ENCODE assay signal across 15 cellular contexts in genomic region chr6:166605752-166606151, GRCh38. TPM values are rescaled to one million over a fixed set of nuclear protein-coding genes. Genes with fewer than 3 reads are reported as not detected.
DNase-seq lines count a peak whose midpoint lies in the region; ATAC-seq and TF ChIP-seq lines count a peak whose summit lies in the region.
"Had no signal": no experiment of that assay in that cellular context is flagged by ENCODE, and none has a peak within 500 bp of the region (broad histone marks: within the 10 kb centered on the region; RNA-seq: fewer than 3 reads in every experiment).

No MANE protein-coding gene starts in this region.

- no peak overlapping the region for H4K5ac ChIP-seq in IMR-90 (ENCODE audit: low read depth, low read length)

- POLR2A ChIA-PET in IMR-90 (lab: Charles Lee; ENCODE audit: unreplicated experiment): no interaction called here

- H2AK9ac ChIP-seq in IMR-90 (replicated peaks; ENCODE audit: low read depth, low read length, poor library complexity): no peak overlapping the region

- H3K79me1 ChIP-seq in IMR-90 (ENCODE audit: low read depth in 1 of 2, low read length in 2 of 2): peaks cover 47 to 58% of the 10 kb centered on the region in 2 experiments

- no peak for TF ChIP-seq RAD21 in IMR-90 (IDR thresholded peaks at IDR 0.05; ENCODE audit: low read length)

- peak overlapping the region; percentile 23; the same call in 1 of the 2 replicates for H3K4ac ChIP-seq in IMR-90 (ENCODE audit: low read depth, low read length)

- H2BK5ac ChIP-seq in IMR-90 (ENCODE audit: low read depth, low read length, poor library complexity, severe bottlenecking): no peak overlapping the region

- H3K9me3 ChIP-seq in IMR-90 (ENCODE audit: control insufficient read depth, insufficient read depth, low read length) (no peaks in the 10 kb centered on the region), endodermal cell (ENCODE audit: control insufficient read depth, low read length) (no peaks in the 10 kb centered on the region)

- no peak overlapping the region for H3K56ac ChIP-seq in IMR-90 (ENCODE audit: extremely low read depth, insufficient read depth, low read length)

- no peak overlapping the region for H3K14ac ChIP-seq in IMR-90 (replicated peaks; ENCODE audit: low read depth, low read length)

- H4K20me1 ChIP-seq in IMR-90 (ENCODE audit: insufficient read depth, low read length): no peaks in the 10 kb centered on the region; the same call in 1 of the 2 replicates
- H4K20me1 ChIP-seq: BLaER1 had no signal

- H2AK5ac ChIP-seq in IMR-90 (ENCODE audit: low read depth, low read length): peak overlapping the region; percentile 33; the same call in 1 of the 2 replicates

- H3K27me3 ChIP-seq in IMR-90 (ENCODE audit: control insufficient read depth, insufficient read depth, low read length): no peaks in the 10 kb centered on the region
- no peaks in the 10 kb centered on the region for H3K27me3 ChIP-seq in endodermal cell (ENCODE audit: control insufficient read depth, insufficient read depth, low read length, poor library complexity, severe bottlenecking)
- no peaks in the 10 kb centered on the region for H3K27me3 ChIP-seq in H7 (ENCODE audit: control insufficient read depth, insufficient read depth, low read length)
- H3K27me3 ChIP-seq: BLaER1 had no signal

- H3K27ac Mint-ChIP-seq in endodermal cell: no peak overlapping the region
- no peak overlapping the region for H3K27ac Mint-ChIP-seq in osteocyte (ENCODE audit: unreplicated experiment)
- H3K27ac Mint-ChIP-seq: CD8-positive, alpha-beta T cell; H9 had no signal

- H3K36me3 ChIP-seq in IMR-90 (ENCODE audit: control insufficient read depth, insufficient read depth, low read length) (peaks cover 10% of the 10 kb centered on the region; the same call in 1 of the 2 replicates), endodermal cell (ENCODE audit: control insufficient read depth, insufficient read depth, low read length) (no peaks in the 10 kb centered on the region), H7 (replicated peaks; ENCODE audit: control insufficient read depth, insufficient read depth, low read length) (no peaks in the 10 kb centered on the region)
- H3K36me3 ChIP-seq: BLaER1 had no signal

- H3K4me3 ChIP-seq in IMR-90 (ENCODE audit: insufficient read depth, low read depth, low read length): no peak overlapping the region
- no peak overlapping the region for H3K4me3 ChIP-seq in endodermal cell (ENCODE audit: low read length)
- H3K4me3 ChIP-seq in H7 (ENCODE audit: insufficient read depth, low read depth, low read length): no peak overlapping the region
- H3K4me3 ChIP-seq: BLaER1 had no signal

- ATAC-seq in IMR-90 (ENCODE audit: low read depth): no peak
- no peak for ATAC-seq in HG03565 (IDR thresholded peaks at IDR 0.05; ENCODE audit: unreplicated experiment)
- ATAC-seq: CD8-positive, alpha-beta T cell had no signal

- intact Hi-C loops in IMR-90 (cut with micrococcal nuclease): no loop called here

- no peak overlapping the region for H2AFZ ChIP-seq in IMR-90 (replicated peaks; ENCODE audit: low read length, poor library complexity)

- TF ChIP-seq CTCF in IMR-90 (conservative IDR thresholded peaks at IDR 0.05; ENCODE audit: low read depth, low read length): no peak
- TF ChIP-seq CTCF in endodermal cell (conservative IDR thresholded peaks at IDR 0.05): no peak
- no peak for TF ChIP-seq CTCF in osteocyte (IDR thresholded peaks at IDR 0.05)

- H4K8ac ChIP-seq in IMR-90 (ENCODE audit: low read depth in 2 of 2, low read length in 2 of 2): no peak overlapping the region

- H4K91ac ChIP-seq in IMR-90 (ENCODE audit: insufficient read depth, low read depth, low read length): no peak overlapping the region; the same call in 1 of the 2 replicates

- no peak overlapping the region for H3K23ac ChIP-seq in IMR-90 (ENCODE audit: low read depth, low read length)

- in situ Hi-C loops in IMR-90 (cut with MboI; ENCODE audit: low sequenced_read_pairs): no loop called here

- no peaks in the 10 kb centered on the region for H3K27me3 Mint-ChIP-seq in endodermal cell (ENCODE audit: insufficient read depth)
- no peaks in the 10 kb centered on the region for H3K27me3 Mint-ChIP-seq in osteocyte (ENCODE audit: unreplicated experiment)

- peak; percentile 17 for DNase-seq in activated CD8-positive, alpha-beta memory T cell treated with anti-CD3 and anti-CD28 coated beads for 24 hours
- DNase-seq in activated CD8-positive, alpha-beta memory T cell treated with anti-CD3 and anti-CD28 coated beads, Interleukin-2, amount 50 U/mL, for 48 hours: no peak
- no peak for DNase-seq in IMR-90
- peak; percentile 27 for DNase-seq in endodermal cell
- peak; percentile 8 for DNase-seq in osteocyte (ENCODE audit: extremely low spot score, unreplicated experiment)
- DNase-seq in H7: no peak
- DNase-seq: 8988T; Calu3; CD8-positive, alpha-beta T cell; DMS79 treated with DMSO at 0.1 percent for 48 hours; GF-D8; GOT3; H9 had no signal

- H3K4me1 ChIP-seq in IMR-90 (ENCODE audit: control insufficient read depth, insufficient read depth, low read length) (peaks cover 16% of the 10 kb centered on the region), endodermal cell (ENCODE audit: control insufficient read depth, insufficient read depth, low read length) (no peaks in the 10 kb centered on the region)
- H3K4me1 ChIP-seq: BLaER1 had no signal

- H3K4me1 Mint-ChIP-seq in endodermal cell (peaks cover 9% of the 10 kb centered on the region), osteocyte (ENCODE audit: unreplicated experiment) (peaks cover 16% of the 10 kb centered on the region)

- no peak overlapping the region for H2BK20ac ChIP-seq in IMR-90 (ENCODE audit: low read depth, low read length)

- no TSS peak for BruUV-seq in IMR-90 (replicated peaks; lab: Mats Ljungman, UMichigan)

- H3K18ac ChIP-seq in IMR-90 (ENCODE audit: low read depth, low read length): no peak overlapping the region

- dilution Hi-C loops in IMR-90 (cut with HindIII; ENCODE audit: low sequenced_read_pairs, unreplicated experiment): no loop called here

- peaks cover 16% of the 10 kb centered on the region for H3K9me1 ChIP-seq in IMR-90 (ENCODE audit: insufficient read depth, low read length)

- H2BK15ac ChIP-seq in IMR-90 (ENCODE audit: low read depth, low read length): no peak overlapping the region

- H3K9ac ChIP-seq in IMR-90 (ENCODE audit: low read depth, low read length) (no peak overlapping the region), endodermal cell (ENCODE audit: extremely low read depth, low read length, poor library complexity, severe bottlenecking) (no peak overlapping the region)
- H3K9ac ChIP-seq: BLaER1 had no signal

- TF ChIP-seq POLR2A in IMR-90 (IDR thresholded peaks at IDR 0.05; ENCODE audit: low read depth, low read length): no peak

- H2BK120ac ChIP-seq in IMR-90 (ENCODE audit: low read depth, low read length): no peak overlapping the region

- CTCF ChIA-PET in IMR-90 (lab: Yijun Ruan, JAX): no interaction called here

- H3K4me2 ChIP-seq in IMR-90 (ENCODE audit: low read depth, low read length): no peak overlapping the region
- H3K4me2 ChIP-seq: BLaER1 had no signal

- WGBS in IMR-90 (ENCODE audit: extremely low coverage in 2 of 2, insufficient read length in 1 of 2), 2 experiments: 82% methylated on average over 2 of the region's 6 CpGs; no CpG with 5 or more reads in 1 of the 2 experiments
- WGBS in endodermal cell (ENCODE audit: insufficient coverage in 1 of 2, insufficient read length in 1 of 2), 2 experiments: 95 to 98% methylated on average over 5 to 6 of the region's 6 CpGs

- H3K4me3 Mint-ChIP-seq in endodermal cell (no peak overlapping the region), osteocyte (ENCODE audit: unreplicated experiment) (no peak overlapping the region)
- H3K4me3 Mint-ChIP-seq: CD8-positive, alpha-beta T cell; H9 had no signal

- H3K9me3 Mint-ChIP-seq in endodermal cell: no peaks in the 10 kb centered on the region
- no peaks in the 10 kb centered on the region for H3K9me3 Mint-ChIP-seq in osteocyte (ENCODE audit: unreplicated experiment)
- H3K9me3 Mint-ChIP-seq: CD8-positive, alpha-beta T cell; H9 had no signal

- H3K27ac ChIP-seq in IMR-90 (ENCODE audit: insufficient read depth, low read length): no peak overlapping the region
- no peak overlapping the region for H3K27ac ChIP-seq in endodermal cell (ENCODE audit: low read depth, low read length)
- H3K27ac ChIP-seq: BLaER1 had no signal

- H3K36me3 Mint-ChIP-seq in endodermal cell (ENCODE audit: low read depth) (peaks cover 6% of the 10 kb centered on the region), osteocyte (ENCODE audit: unreplicated experiment) (peaks cover 12% of the 10 kb centered on the region)
- H3K36me3 Mint-ChIP-seq: CD8-positive, alpha-beta T cell had no signal

TF ChIP-seq in IMR-90, 13 proteins besides CTCF, POLR2A, EP300 and RAD21 (continues in another document):
- TF ChIP-seq, protein P1, sequence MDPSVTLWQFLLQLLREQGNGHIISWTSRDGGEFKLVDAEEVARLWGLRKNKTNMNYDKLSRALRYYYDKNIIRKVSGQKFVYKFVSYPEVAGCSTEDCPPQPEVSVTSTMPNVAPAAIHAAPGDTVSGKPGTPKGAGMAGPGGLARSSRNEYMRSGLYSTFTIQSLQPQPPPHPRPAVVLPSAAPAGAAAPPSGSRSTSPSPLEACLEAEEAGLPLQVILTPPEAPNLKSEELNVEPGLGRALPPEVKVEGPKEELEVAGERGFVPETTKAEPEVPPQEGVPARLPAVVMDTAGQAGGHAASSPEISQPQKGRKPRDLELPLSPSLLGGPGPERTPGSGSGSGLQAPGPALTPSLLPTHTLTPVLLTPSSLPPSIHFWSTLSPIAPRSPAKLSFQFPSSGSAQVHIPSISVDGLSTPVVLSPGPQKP (IDR thresholded peaks at IDR 0.05; ENCODE audit: borderline replicate concordance, low read depth, low read length): no peak
- TF ChIP-seq SMC3 (IDR thresholded peaks at IDR 0.05; ENCODE audit: low read depth, low read length) (no peak), MXI1 (IDR thresholded peaks at IDR 0.05; ENCODE audit: borderline replicate concordance, low read depth, low read length) (no peak), RFX5 (IDR thresholded peaks at IDR 0.05; ENCODE audit: low read depth, low read length) (no peak)

RNA-seq across cellular contexts. Expression of gene RAMACL, which starts 19.3 kb away (rescaled TPM):
- total RNA-seq in IMR-90 (2012; rRNA removed) (0.90 and 1.1 TPM in 2 replicates), endodermal cell (1 to 10 TPM in 1 of 2 donors, under 1 TPM in 1; 0.80 to 2.5 TPM), osteocyte (2.5 and 3.6 TPM in 2 replicates)
- 0.17 and 0.46 TPM in 2 replicates for polyA plus RNA-seq in IMR-90 (2012; rRNA removed)
- polyA plus RNA-seq in IMR-90 (2012; cell fraction: cytosol; rRNA removed): 0.02 and 0.03 TPM in 2 replicates
- 0.17 and 0.94 TPM in 2 replicates for polyA plus RNA-seq in IMR-90 (2012; cell fraction: nucleus; rRNA removed; ENCODE audit: low replicate concordance)
- 0.11 TPM for polyA plus RNA-seq in endodermal cell (2013, experiment 1 of 2)
- polyA plus RNA-seq in endodermal cell (2013, experiment 2 of 2): 0.33 TPM
- total RNA-seq in H7 (2014; rRNA removed; shearing (Covaris generic)): 0.18 TPM in 1 of 2 replicates, not detected in the other

RNA-seq across cellular contexts. Expression of gene RPS6KA2, which starts 21.3 kb away (rescaled TPM):
- total RNA-seq in IMR-90 (2012; rRNA removed) (22.2 and 26.9 TPM in 2 replicates), endodermal cell (10 to 100 TPM; 17.9 to 23.9 TPM), osteocyte (89.9 and 102 TPM in 2 replicates)
- 27.6 and 31.3 TPM in 2 replicates for polyA plus RNA-seq in IMR-90 (2012; rRNA removed)
- 22.6 and 41.6 TPM in 2 replicates for polyA plus RNA-seq in IMR-90 (2012; cell fraction: cytosol; rRNA removed)
- polyA plus RNA-seq in IMR-90 (2012; cell fraction: nucleus; rRNA removed; ENCODE audit: low replicate concordance): 23.6 and 31.1 TPM in 2 replicates
- 16.7 TPM for polyA plus RNA-seq in endodermal cell (2013, experiment 1 of 2)
- polyA plus RNA-seq in endodermal cell (2013, experiment 2 of 2): 16.3 TPM
- 10.3 and 12.7 TPM in 2 replicates for total RNA-seq in H7 (2014; rRNA removed; shearing (Covaris generic))

Comparison
In these comparisons a context has a peak if more than half of its experiments do, and no peak if none do; other contexts are left out.
1. DNase-seq: peak in activated CD8-positive, alpha-beta memory T cell treated with anti-CD3 and anti-CD28 coated beads for 24 hours (single experiment), endodermal cell (single experiment) and osteocyte (single experiment); none in activated CD8-positive, alpha-beta memory T cell treated with anti-CD3 and anti-CD28 coated beads, Interleukin-2, amount 50 U/mL, for 48 hours (single experiment), IMR-90 (single experiment) and H7 (single experiment).